Comparison of ENCODE assay signal across 9 cellular contexts in the genomic region with DNA sequence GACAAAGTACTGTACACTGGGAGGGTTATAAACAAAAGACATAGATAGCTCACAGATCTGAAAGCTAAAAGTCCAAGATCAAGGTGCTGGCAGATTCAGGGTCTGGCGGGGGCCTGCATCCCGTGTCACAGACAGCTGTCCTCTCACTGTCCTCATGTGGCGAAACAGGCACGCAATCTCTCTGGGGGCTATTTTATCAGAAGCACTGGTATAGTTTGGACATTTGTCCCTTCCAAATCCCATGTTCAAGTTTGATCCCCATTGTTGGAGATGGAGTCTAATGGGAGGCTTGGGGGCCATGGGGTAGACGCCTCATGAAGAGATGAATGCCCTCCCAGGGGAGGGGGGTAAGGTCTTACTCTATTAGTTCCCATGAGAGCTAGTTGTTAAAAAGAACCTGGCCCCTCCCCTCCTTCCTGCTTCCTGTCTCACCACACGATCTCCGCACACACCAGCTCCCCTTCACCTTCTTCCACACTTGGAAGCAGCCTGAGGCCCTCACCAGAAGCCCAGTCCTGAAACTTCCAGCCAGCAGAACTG.
A peak's percentile ranks its signal among the peaks of the same experiment; 100 is the strongest.
DNase-seq lines count a peak whose midpoint lies in the region; ATAC-seq and TF ChIP-seq lines count a peak whose summit lies in the region.
"Had no signal": no experiment of that assay in that cellular context is flagged by ENCODE, and none has a peak within 500 bp of the region (broad histone marks: within the 10 kb centered on the region; RNA-seq: fewer than 3 reads in every experiment).

No MANE protein-coding gene starts in this region.

- no peak for TF ChIP-seq POLR2A in heart left ventricle (IDR thresholded peaks at IDR 0.05)

- H3K9me3 ChIP-seq in heart left ventricle: no peaks in the 10 kb centered on the region
- no peaks in the 10 kb centered on the region for H3K9me3 ChIP-seq in right atrium auricular region
- no peaks in the 10 kb centered on the region for H3K9me3 ChIP-seq in upper lobe of right lung
- H3K9me3 ChIP-seq in BE2C: no peaks in the 10 kb centered on the region

- CTCF ChIA-PET in activated CD8-positive, alpha-beta T cell treated with anti-CD3 and anti-CD28 coated beads for 36 hours (lab: Charles Lee): interaction anchor here (0.9 kb wide), 1 partner anchor 9 kb away, joined by 5 read pairs; no protein-coding TSS in a partner anchor

- WGBS in heart left ventricle, 4 donors: 61 to 70% (median 63%) methylated on average over 7 of the region's 7 CpGs

- H3K27me3 Mint-ChIP-seq in activated CD8-positive, alpha-beta T cell treated with anti-CD3 and anti-CD28 coated beads for 36 hours: no peaks in the 10 kb centered on the region

- H3K27ac Mint-ChIP-seq in activated CD8-positive, alpha-beta T cell treated with anti-CD3 and anti-CD28 coated beads for 36 hours: peak overlapping the region; percentile 96

- peaks cover 8% of the 10 kb centered on the region for H3K9me3 Mint-ChIP-seq in activated CD8-positive, alpha-beta T cell treated with anti-CD3 and anti-CD28 coated beads for 36 hours

- H3K27me3 ChIP-seq in heart left ventricle (no peaks in the 10 kb centered on the region), right atrium auricular region (no peaks in the 10 kb centered on the region), upper lobe of right lung (no peaks in the 10 kb centered on the region), BE2C (no peaks in the 10 kb centered on the region)

- no peak for ATAC-seq in heart left ventricle
- no peak for ATAC-seq in Right ventricle myocardium inferior
- ATAC-seq in activated CD8-positive, alpha-beta T cell treated with anti-CD3 and anti-CD28 coated beads for 36 hours: no peak
- peak; percentile 2 for ATAC-seq in upper lobe of right lung
- ATAC-seq: Panc1 had no signal

- H3K4me1 Mint-ChIP-seq in activated CD8-positive, alpha-beta T cell treated with anti-CD3 and anti-CD28 coated beads for 36 hours (ENCODE audit: low read depth): peaks cover 62% of the 10 kb centered on the region

- H3K27ac ChIP-seq in heart left ventricle (peak overlapping the region; percentile 67 to 92 (median 79)), right atrium auricular region (peak overlapping the region; percentile 74 to 75), upper lobe of right lung (peak overlapping the region; percentile 72)

- H3K4me3 ChIP-seq in heart left ventricle (peak overlapping the region in 1 of 12 donors; percentile 31), right atrium auricular region (no peak overlapping the region), upper lobe of right lung (peak overlapping the region; percentile 15), BE2C (ENCODE audit: low read depth, low read length) (no peak overlapping the region)

- H3K36me3 ChIP-seq in heart left ventricle: no peaks in the 10 kb centered on the region
- no peaks in the 10 kb centered on the region for H3K36me3 ChIP-seq in right atrium auricular region
- no peaks in the 10 kb centered on the region for H3K36me3 ChIP-seq in upper lobe of right lung
- no peaks in the 10 kb centered on the region for H3K36me3 ChIP-seq in BE2C

- POLR2A ChIA-PET in activated CD8-positive, alpha-beta T cell treated with anti-CD3 and anti-CD28 coated beads for 36 hours (lab: Charles Lee): interaction anchor here (0.7 to 1.8 kb wide), 3 partner anchors 10 to 26 kb away, joined by 3 to 6 read pairs (median 4); no protein-coding TSS in a partner anchor

- H3K36me3 Mint-ChIP-seq in activated CD8-positive, alpha-beta T cell treated with anti-CD3 and anti-CD28 coated beads for 36 hours (ENCODE audit: low read depth): peaks cover 34% of the 10 kb centered on the region

- H3K4me3 Mint-ChIP-seq in activated CD8-positive, alpha-beta T cell treated with anti-CD3 and anti-CD28 coated beads for 36 hours: peak overlapping the region; percentile 79

- TF ChIP-seq CTCF in heart left ventricle (IDR thresholded peaks at IDR 0.05) (no peak), right atrium auricular region (IDR thresholded peaks at IDR 0.05) (no peak), upper lobe of right lung (IDR thresholded peaks at IDR 0.05) (no peak), BE2C (IDR thresholded peaks at IDR 0.05; ENCODE audit: low read depth, low read length) (no peak), GM20000 (IDR thresholded peaks at IDR 0.05; ENCODE audit: extremely low read depth, missing control alignments) (no peak)
- TF ChIP-seq CTCF in activated CD8-positive, alpha-beta T cell treated with anti-CD3 and anti-CD28 coated beads for 36 hours (IDR thresholded peaks at IDR 0.05): no peak

- DNase-seq in heart left ventricle: peak in 3 of 5 donors; percentile 27 to 39 (median 30)
- no peak for DNase-seq in Right ventricle myocardium inferior (ENCODE audit: missing footprints)
- DNase-seq in activated CD8-positive, alpha-beta T cell treated with anti-CD3 and anti-CD28 coated beads for 36 hours: peak; percentile 51
- DNase-seq in right atrium auricular region (ENCODE audit: low spot score): no peak
- DNase-seq in upper lobe of right lung: no peak
- DNase-seq in BE2C: no peak
- DNase-seq in NCI-H2171 treated with DMSO at 0.1 percent for 48 hours (lab: John Stamatoyannopoulos, UW): no peak
- DNase-seq in GM20000 (ENCODE audit: low spot score): no peak

- intact Hi-C loops in heart left ventricle (cut with DNase I): loop anchor here in 2 of 10 donors (10.0 kb wide), 2 partner anchors 93 to 197 kb away; a partner anchor contains a TSS
- intact Hi-C loops in Right ventricle myocardium inferior (cut with DNase I): no loop called here
- intact Hi-C loops in activated CD8-positive, alpha-beta T cell treated with anti-CD3 and anti-CD28 coated beads for 36 hours (cut with micrococcal nuclease): no loop called here
- intact Hi-C loops in upper lobe of right lung (cut with DNase I): no loop called here

- peaks cover 0 to 54% (median 17%) of the 10 kb centered on the region in 12 donors for H3K4me1 ChIP-seq in heart left ventricle
- peaks cover 0 to 34% of the 10 kb centered on the region in 2 donors for H3K4me1 ChIP-seq in right atrium auricular region
- H3K4me1 ChIP-seq in upper lobe of right lung: peaks cover 17% of the 10 kb centered on the region
- no peaks in the 10 kb centered on the region for H3K4me1 ChIP-seq in BE2C

Comparison
In these comparisons a context has a peak if more than half of its experiments do, and no peak if none do; other contexts are left out.
1. DNase-seq: peak in heart left ventricle (3 of 5) and activated CD8-positive, alpha-beta T cell treated with anti-CD3 and anti-CD28 coated beads for 36 hours (single experiment); none in Right ventricle myocardium inferior (single experiment), right atrium auricular region (single experiment), upper lobe of right lung (single experiment), BE2C (single experiment), NCI-H2171 treated with DMSO at 0.1 percent for 48 hours (single experiment) and GM20000 (single experiment).
2. Peak in every context shown above with its lines, with median percentiles within 50 percentile points of each other: H3K27ac ChIP-seq.